Comparison of ENCODE assay signal across 8 cellular contexts in genomic region chr19:38142176-38143035, GRCh38.
A peak's percentile ranks its signal among the peaks of the same experiment; 100 is the strongest.
DNase-seq lines count a peak whose midpoint lies in the region; ATAC-seq and TF ChIP-seq lines count a peak whose summit lies in the region.

No MANE protein-coding gene starts in this region.

- DNase-seq in ELF-1 (ENCODE audit: low read depth, low spot score): peak; percentile 81
- peak; percentile 47 for DNase-seq in M059J (ENCODE audit: low read depth)
- DNase-seq in iPS-NIHi7 (ENCODE audit: extremely low spot score): peak; percentile 96
- DNase-seq in stimulated activated CD4-positive, alpha-beta T cell treated with anti-CD3 and anti-CD28 coated beads, Interleukin-1b, Interleukin-23, amount 100 ng/mL, for 4 hours (ENCODE audit: low read depth in 2 of 2): peak; percentile 19 to 23

- H3K9me3 ChIP-seq in SU-DHL-6 (ENCODE audit: insufficient read depth, low read length): no peaks in the 10 kb centered on the region

- H3K4me3 Mint-ChIP-seq in brain: no peak overlapping the region

- H3K36me3 Mint-ChIP-seq in brain: peaks cover 37% of the 10 kb centered on the region

- no peaks in the 10 kb centered on the region for H4K20me1 ChIP-seq in SU-DHL-6 (ENCODE audit: low read depth, low read length)

- no peaks in the 10 kb centered on the region for H3K27me3 Mint-ChIP-seq in brain

- no peak for ATAC-seq in HG03439 (IDR thresholded peaks at IDR 0.05; ENCODE audit: unreplicated experiment)
- no peak for ATAC-seq in GM19463 (IDR thresholded peaks at IDR 0.05; ENCODE audit: unreplicated experiment)

- H3K36me3 ChIP-seq in SU-DHL-6 (ENCODE audit: low read length): peaks cover 9% of the 10 kb centered on the region; the same call in 1 of the 2 replicates

- no peak overlapping the region for H2AFZ ChIP-seq in SU-DHL-6 (ENCODE audit: low read depth, low read length, severe bottlenecking)

- no peak overlapping the region for H3K4me3 ChIP-seq in SU-DHL-6 (ENCODE audit: insufficient read depth, low read length, poor library complexity, severe bottlenecking)

- H3K9ac ChIP-seq in SU-DHL-6 (ENCODE audit: low read length): no peak overlapping the region

- H3K9me2 ChIP-seq in SU-DHL-6 (replicated peaks; ENCODE audit: insufficient read depth, low read length): no peaks in the 10 kb centered on the region

- no peaks in the 10 kb centered on the region for H3K9me3 Mint-ChIP-seq in brain

- no peak overlapping the region for H3K27ac ChIP-seq in SU-DHL-6 (ENCODE audit: low read depth, low read length)

- no peaks in the 10 kb centered on the region; the same call in 1 of the 2 replicates for H3K79me2 ChIP-seq in SU-DHL-6 (ENCODE audit: insufficient read depth, low read length)

- no peaks in the 10 kb centered on the region for H3K27me3 ChIP-seq in SU-DHL-6 (ENCODE audit: low read length)

- no peaks in the 10 kb centered on the region for H3F3A ChIP-seq in SU-DHL-6 (ENCODE audit: insufficient read depth)

- H3K27ac Mint-ChIP-seq in brain: peak overlapping the region; percentile 25 to 87 (median 59)

- H3K4me1 Mint-ChIP-seq in brain: peaks cover 7% of the 10 kb centered on the region

- no peak overlapping the region for H3K4me2 ChIP-seq in SU-DHL-6 (ENCODE audit: low read depth, low read length, poor library complexity, severe bottlenecking)

- TF ChIP-seq CTCF in SU-DHL-6 (IDR thresholded peaks at IDR 0.05; ENCODE audit: insufficient read depth, low read length, poor library complexity, severe bottlenecking) (peak; percentile 41), brain (conservative IDR thresholded peaks at IDR 0.05) (peak; percentile 80 to 91)

Comparison
In these comparisons a context has a peak if more than half of its experiments do, and no peak if none do; other contexts are left out.
1. DNase-seq: peak in every context shown above with its lines; median percentile 96 in iPS-NIHi7; 81 in ELF-1; 47 in M059J; 21 in stimulated activated CD4-positive, alpha-beta T cell treated with anti-CD3 and anti-CD28 coated beads, Interleukin-1b, Interleukin-23, amount 100 ng/mL, for 4 hours.